8 cellular contexts compared by ENCODE assay signal in genomic region chr1:59971464-59971911, GRCh38. TPM values are rescaled to one million over a fixed set of nuclear protein-coding genes. Genes with fewer than 3 reads are reported as not detected.
DNase-seq lines count a peak whose midpoint lies in the region; ATAC-seq and TF ChIP-seq lines count a peak whose summit lies in the region.

No MANE protein-coding gene starts in this region.

- ATAC-seq in GM18519 (IDR thresholded peaks at IDR 0.05; ENCODE audit: low FRiP score, unreplicated experiment): peak; percentile 68
- peak; percentile 65 for ATAC-seq in HG03469 (IDR thresholded peaks at IDR 0.05; ENCODE audit: unreplicated experiment)
- peak; percentile 49 for ATAC-seq in activated CD8-positive, alpha-beta memory T cell treated with anti-CD3 and anti-CD28 coated beads, Interleukin-2, amount 10 ng/mL, durations not matched to agents 7 days and 5 days
- ATAC-seq in naive thymus-derived CD8-positive, alpha-beta T cell: peak; percentile 35 to 39

- H3K36me3 Mint-ChIP-seq in activated CD8-positive, alpha-beta memory T cell treated with anti-CD3 and anti-CD28 coated beads, Interleukin-2, amount 10 ng/mL, durations not matched to agents 7 days and 5 days: no peaks in the 10 kb centered on the region
- no peaks in the 10 kb centered on the region for H3K36me3 Mint-ChIP-seq in naive thymus-derived CD8-positive, alpha-beta T cell

- H3K27ac Mint-ChIP-seq in activated CD8-positive, alpha-beta memory T cell treated with anti-CD3 and anti-CD28 coated beads, Interleukin-2, amount 10 ng/mL, durations not matched to agents 7 days and 5 days: no peak overlapping the region
- H3K27ac Mint-ChIP-seq in naive thymus-derived CD8-positive, alpha-beta T cell: peak overlapping the region in 1 of 10 donors; percentile 12

- no peaks in the 10 kb centered on the region for H3K9me3 ChIP-seq in AG04450 (ENCODE audit: control insufficient read depth, insufficient read depth, low read length)

- POLR2A ChIA-PET in AG04450 (lab: Yijun Ruan, JAX): interaction anchor here (0.5 kb wide), 1 partner anchor 1819 kb away, joined by 5 read pairs; no protein-coding TSS in a partner anchor
- POLR2A ChIA-PET in naive thymus-derived CD8-positive, alpha-beta T cell (lab: Charles Lee): no interaction called here

- DNase-seq in AG04450 (ENCODE audit: low read depth, low spot score) (no peak), NCI-H774 (lab: John Stamatoyannopoulos, UW) (peak; percentile 72), fibroblast of gingiva (ENCODE audit: low read depth) (peak; percentile 63), superior temporal gyrus (ENCODE audit: extremely low spot score) (peak; percentile 88)
- DNase-seq in activated CD8-positive, alpha-beta memory T cell treated with anti-CD3 and anti-CD28 coated beads, Interleukin-2, amount 10 ng/mL, durations not matched to agents 7 days and 5 days: peak; percentile 50
- DNase-seq in naive thymus-derived CD8-positive, alpha-beta T cell: peak in 8 of 10 donors; percentile 13 to 38 (median 30)

- peaks cover 4% of the 10 kb centered on the region for H3K4me1 Mint-ChIP-seq in activated CD8-positive, alpha-beta memory T cell treated with anti-CD3 and anti-CD28 coated beads, Interleukin-2, amount 10 ng/mL, durations not matched to agents 7 days and 5 days
- H3K4me1 Mint-ChIP-seq in naive thymus-derived CD8-positive, alpha-beta T cell: peaks cover 5 to 7% (median 5%) of the 10 kb centered on the region in 4 donors

- H3K4me3 Mint-ChIP-seq in activated CD8-positive, alpha-beta memory T cell treated with anti-CD3 and anti-CD28 coated beads, Interleukin-2, amount 10 ng/mL, durations not matched to agents 7 days and 5 days: no peak overlapping the region
- H3K4me3 Mint-ChIP-seq in naive thymus-derived CD8-positive, alpha-beta T cell: peak overlapping the region in 2 of 10 donors; percentile 3 to 10

- TF ChIP-seq CTCF in AG04450 (IDR thresholded peaks at IDR 0.05; ENCODE audit: low read depth, low read length): peak; percentile 87

- H3K27me3 Mint-ChIP-seq in activated CD8-positive, alpha-beta memory T cell treated with anti-CD3 and anti-CD28 coated beads, Interleukin-2, amount 10 ng/mL, durations not matched to agents 7 days and 5 days: peaks cover 16% of the 10 kb centered on the region
- peaks cover 16 to 51% (median 24%) of the 10 kb centered on the region in 5 donors for H3K27me3 Mint-ChIP-seq in naive thymus-derived CD8-positive, alpha-beta T cell

- no peaks in the 10 kb centered on the region for H3K9me3 Mint-ChIP-seq in activated CD8-positive, alpha-beta memory T cell treated with anti-CD3 and anti-CD28 coated beads, Interleukin-2, amount 10 ng/mL, durations not matched to agents 7 days and 5 days (ENCODE audit: low read depth)
- no peaks in the 10 kb centered on the region for H3K9me3 Mint-ChIP-seq in naive thymus-derived CD8-positive, alpha-beta T cell

- H3K27me3 ChIP-seq in AG04450 (ENCODE audit: control insufficient read depth, insufficient read depth, low read length): peaks cover 29% of the 10 kb centered on the region

- peak overlapping the region; percentile 23; the same call in 1 of the 2 replicates for H3K4me3 ChIP-seq in AG04450 (ENCODE audit: low read depth, low read length)

- no peak overlapping the region for H3K27ac ChIP-seq in AG04450 (ENCODE audit: low read depth, low read length)

- CTCF ChIA-PET in AG04450 (lab: Charles Lee): interaction anchor here (0.5 to 2.8 kb wide), 50 partner anchors 9 to 1909 kb away, joined by 3 to 46 read pairs (median 4); no protein-coding TSS in a partner anchor
- CTCF ChIA-PET in activated CD8-positive, alpha-beta memory T cell treated with anti-CD3 and anti-CD28 coated beads, Interleukin-2, amount 10 ng/mL, durations not matched to agents 7 days and 5 days (lab: Charles Lee): interaction anchor here (0.7 to 2.9 kb wide), 10 partner anchors 9 to 1203 kb away, joined by 3 to 13 read pairs (median 4); no protein-coding TSS in a partner anchor

RNA-seq across cellular contexts. Expression of gene CYP2J2, which starts 44.9 kb away (rescaled TPM):
- 0.06 and 0.10 TPM in 2 replicates for polyA plus RNA-seq in AG04450 (2011; rRNA removed)
- polyA minus RNA-seq in AG04450 (2011; rRNA and poly(A)+ RNA removed): 0.14 TPM in 1 of 2 replicates, not detected in the other
- total RNA-seq in activated CD8-positive, alpha-beta memory T cell treated with anti-CD3 and anti-CD28 coated beads, Interleukin-2, amount 10 ng/mL, durations not matched to agents 7 days and 5 days: 1 to 10 TPM; 2.2 to 4.5 TPM
- 1 to 10 TPM; 2.0 to 2.8 TPM for total RNA-seq in naive thymus-derived CD8-positive, alpha-beta T cell
- 1 to 10 TPM; 3.2 to 5.0 (median 3.6) TPM for polyA plus RNA-seq in naive thymus-derived CD8-positive, alpha-beta T cell
